Comparison of ENCODE assay signal across 33 cellular contexts in genomic region chr1:231159202-231159962, GRCh38. TPM values are rescaled to one million over a fixed set of nuclear protein-coding genes. Genes with fewer than 3 reads are reported as not detected.
"Had no signal": no experiment of that assay in that cellular context is flagged by ENCODE, and none has a peak within 500 bp of the region (broad histone marks: within the 10 kb centered on the region; RNA-seq: fewer than 3 reads in every experiment).

No MANE protein-coding gene starts in this region.

- H3K27ac Mint-ChIP-seq: activated B cell treated with CpG ODN at 0.5 μM for 24 hours; activated CD4-positive, alpha-beta memory T cell treated with anti-CD3 and anti-CD28 coated beads for 36 hours; activated CD4-positive, alpha-beta T cell treated with anti-CD3 and anti-CD28 coated beads, Interleukin-2, amount 10 ng/mL, durations not matched to agents 24 days and 14 days; activated CD8-positive, alpha-beta T cell treated with anti-CD3 and anti-CD28 coated beads for 36 hours; activated naive CD4-positive, alpha-beta T cell treated with anti-CD3 and anti-CD28 coated beads for 36 hours; activated naive CD4-positive, alpha-beta T cell treated with anti-CD3 and anti-CD28 coated beads, Interleukin-2, amount 50 U/mL, for 72 hours; activated naive CD8-positive, alpha-beta T cell treated with anti-CD3 and anti-CD28 coated beads for 36 hours; activated T-cell treated with anti-CD3 and anti-CD28 coated beads, Interleukin-2, amount 50 U/mL, for 72 hours; activated T-helper 1 cell treated with anti-CD3 and anti-CD28 coated beads, Interleukin-12 subunit alpha, Interleukin-12 subunit beta, Interleukin-2, Interleukin-4 antibody, amounts not matched to agents 30 ng/mL and 10 ng/mL and 1 ng/mL, durations not matched to agents 14 hours and 24 hours and 36 hours; activated T-helper 17 cell treated with anti-CD3 and anti-CD28 coated beads, Interleukin-2, amount 50 U/mL, for 72 hours; T-helper 2 cell treated with Interferon-gamma antibody and Interleukin-4, amounts not matched to agents 5 μg/mL and 100 μg/mL, for 36 hours had no signal

- H3K4me1 Mint-ChIP-seq: activated CD4-positive, alpha-beta T cell treated with anti-CD3 and anti-CD28 coated beads, Interleukin-2, amount 10 ng/mL, durations not matched to agents 24 days and 14 days; activated T-helper 17 cell treated with anti-CD3 and anti-CD28 coated beads, Interleukin-2, amount 50 U/mL, for 72 hours had no signal

- H3K4me3 Mint-ChIP-seq: activated B cell treated with CpG ODN at 0.5 μM for 24 hours; activated CD4-positive, alpha-beta memory T cell treated with anti-CD3 and anti-CD28 coated beads for 36 hours; activated CD4-positive, alpha-beta T cell treated with anti-CD3 and anti-CD28 coated beads, Interleukin-2, amount 10 ng/mL, durations not matched to agents 24 days and 14 days; activated CD8-positive, alpha-beta T cell treated with anti-CD3 and anti-CD28 coated beads for 36 hours; activated naive CD4-positive, alpha-beta T cell treated with anti-CD3 and anti-CD28 coated beads for 36 hours; activated naive CD8-positive, alpha-beta T cell treated with anti-CD3 and anti-CD28 coated beads for 36 hours; activated T-cell treated with anti-CD3 and anti-CD28 coated beads, Interleukin-2, amount 50 U/mL, for 4 hours; activated T-cell treated with anti-CD3 and anti-CD28 coated beads, Interleukin-2, amount 50 U/mL, for 72 hours; activated T-helper 1 cell treated with anti-CD3 and anti-CD28 coated beads, Interleukin-12 subunit alpha, Interleukin-12 subunit beta, Interleukin-2, Interleukin-4 antibody, amounts not matched to agents 30 ng/mL and 10 ng/mL and 1 ng/mL, durations not matched to agents 14 hours and 24 hours and 36 hours; activated T-helper 17 cell treated with anti-CD3 and anti-CD28 coated beads, Interleukin-2, amount 50 U/mL, for 72 hours; T-helper 2 cell treated with Interferon-gamma antibody and Interleukin-4, amounts not matched to agents 5 μg/mL and 100 μg/mL, for 36 hours had no signal

- H3K36me3 Mint-ChIP-seq: activated CD4-positive, alpha-beta memory T cell treated with anti-CD3 and anti-CD28 coated beads for 36 hours; activated naive CD8-positive, alpha-beta T cell treated with anti-CD3 and anti-CD28 coated beads for 36 hours had no signal

- DNase-seq: activated B cell treated with CpG ODN at 0.5 μM for 24 hours; activated CD4-positive, alpha-beta memory T cell treated with anti-CD3 and anti-CD28 coated beads for 36 hours; activated CD4-positive, alpha-beta T cell treated with anti-CD3 and anti-CD28 coated beads for 4 hours; activated CD4-positive, alpha-beta T cell treated with anti-CD3 and anti-CD28 coated beads, Interleukin-2, amount 10 ng/mL, durations not matched to agents 24 days and 14 days; activated CD4-positive, alpha-beta T cell treated with anti-CD3 and anti-CD28 coated beads, Interleukin-2, amount 50 U/mL, for 1 hour; activated CD4-positive, alpha-beta T cell treated with anti-CD3 and anti-CD28 coated beads, Interleukin-2, amount 50 U/mL, for 4 hours; activated CD4-positive, CD25-positive, alpha-beta regulatory T cell treated with anti-CD3 and anti-CD28 coated beads, Interleukin-2, amount 50 U/mL, for 72 hours; activated CD8-positive, alpha-beta memory T cell treated with anti-CD3 and anti-CD28 coated beads, Interleukin-2, amount 50 U/mL, for 4 hours; activated CD8-positive, alpha-beta T cell treated with anti-CD3 and anti-CD28 coated beads for 36 hours; activated effector memory CD4-positive, alpha-beta T cell treated with anti-CD3 and anti-CD28 coated beads, Interleukin-2, amount 50 U/mL, for 16 hours; activated gamma-delta T cell treated with Interleukin-2 at 50 U/mL for 16 hours; activated naive CD4-positive, alpha-beta T cell; activated naive CD4-positive, alpha-beta T cell treated with anti-CD3 and anti-CD28 coated beads for 36 hours; activated naive CD4-positive, alpha-beta T cell treated with anti-CD3 and anti-CD28 coated beads, Interleukin-2, amount 50 U/mL, for 16 hours; activated naive CD8-positive, alpha-beta T cell treated with anti-CD3 and anti-CD28 coated beads for 36 hours; activated T-cell treated with anti-CD3 and anti-CD28 coated beads for 4 hours; activated T-cell treated with anti-CD3 and anti-CD28 coated beads, Interleukin-2, amount 50 U/mL, for 1 hour; activated T-cell treated with anti-CD3 and anti-CD28 coated beads, Interleukin-2, amount 50 U/mL, for 4 hours; activated T-cell treated with anti-CD3 and anti-CD28 coated beads, Interleukin-2, amount 50 U/mL, for 72 hours; adrenal gland; amniotic stem cell; aorta; body of pancreas; brain microvascular endothelial cell; central memory CD4-positive, alpha-beta T cell; T-helper 2 cell; T-helper 9 cell had no signal

- H3K9me3 Mint-ChIP-seq: activated B cell treated with CpG ODN at 0.5 μM for 24 hours; activated CD4-positive, alpha-beta memory T cell treated with anti-CD3 and anti-CD28 coated beads for 36 hours; activated CD4-positive, alpha-beta T cell treated with anti-CD3 and anti-CD28 coated beads, Interleukin-2, amount 10 ng/mL, durations not matched to agents 24 days and 14 days; activated CD8-positive, alpha-beta T cell treated with anti-CD3 and anti-CD28 coated beads for 36 hours; activated naive CD4-positive, alpha-beta T cell treated with anti-CD3 and anti-CD28 coated beads for 36 hours; activated naive CD4-positive, alpha-beta T cell treated with anti-CD3 and anti-CD28 coated beads, Interleukin-2, amount 50 U/mL, for 72 hours; activated naive CD8-positive, alpha-beta T cell treated with anti-CD3 and anti-CD28 coated beads for 36 hours; activated T-cell treated with anti-CD3 and anti-CD28 coated beads, Interleukin-2, amount 50 U/mL, for 4 hours; activated T-cell treated with anti-CD3 and anti-CD28 coated beads, Interleukin-2, amount 50 U/mL, for 72 hours; activated T-helper 1 cell treated with anti-CD3 and anti-CD28 coated beads, Interleukin-12 subunit alpha, Interleukin-12 subunit beta, Interleukin-2, Interleukin-4 antibody, amounts not matched to agents 30 ng/mL and 10 ng/mL and 1 ng/mL, durations not matched to agents 14 hours and 24 hours and 36 hours; activated T-helper 17 cell treated with anti-CD3 and anti-CD28 coated beads, Interleukin-2, amount 50 U/mL, for 72 hours; T-helper 2 cell treated with Interferon-gamma antibody and Interleukin-4, amounts not matched to agents 5 μg/mL and 100 μg/mL, for 36 hours had no signal

RNA-seq across cellular contexts. Expression of gene TRIM67, which starts 2.5 kb away (rescaled TPM):
- total RNA-seq: activated B cell treated with CpG ODN at 0.5 μM for 24 hours; activated CD4-positive, alpha-beta memory T cell treated with anti-CD3 and anti-CD28 coated beads for 36 hours; activated CD4-positive, alpha-beta T cell treated with anti-CD3 and anti-CD28 coated beads, Interleukin-2, amount 10 ng/mL, durations not matched to agents 24 days and 14 days; activated CD8-positive, alpha-beta memory T cell treated with anti-CD3 and anti-CD28 coated beads for 36 hours; activated CD8-positive, alpha-beta T cell treated with anti-CD3 and anti-CD28 coated beads for 36 hours; activated naive CD4-positive, alpha-beta T cell treated with anti-CD3 and anti-CD28 coated beads for 36 hours; activated naive CD8-positive, alpha-beta T cell treated with anti-CD3 and anti-CD28 coated beads for 36 hours; activated T-cell treated with anti-CD3 and anti-CD28 coated beads, Interleukin-2, amount 50 U/mL, for 4 hours; activated T-helper 1 cell treated with anti-CD3 and anti-CD28 coated beads, Interleukin-12 subunit alpha, Interleukin-12 subunit beta, Interleukin-2, Interleukin-4 antibody, amounts not matched to agents 30 ng/mL and 10 ng/mL and 1 ng/mL, durations not matched to agents 14 hours and 24 hours and 36 hours; activated T-helper 17 cell treated with anti-CD3 and anti-CD28 coated beads, Interleukin-2, amount 50 U/mL, for 72 hours; aorta; breast epithelium had no signal
